1 cellular context compared by ENCODE assay signal in genomic region chr1:169312084-169312954, GRCh38.
TF ChIP-seq lines count a peak whose summit lies in the region.

No MANE protein-coding gene starts in this region.

TF ChIP-seq in GM23338, 12 proteins besides CTCF, POLR2A, EP300 and RAD21:
- TF ChIP-seq ZNF331 (CRISPR knock-in tag; IDR thresholded peaks at IDR 0.05; ENCODE audit: low read depth): no peak
- TF ChIP-seq ZNF114 (CRISPR knock-in tag; IDR thresholded peaks at IDR 0.05): no peak
- no peak for TF ChIP-seq POLR2AphosphoS5 (IDR thresholded peaks at IDR 0.05; ENCODE audit: low read depth)
- no peak for TF ChIP-seq STAT1 (IDR thresholded peaks at IDR 0.05; ENCODE audit: unreplicated experiment)
- TF ChIP-seq ZNF462 (CRISPR knock-in tag; IDR thresholded peaks at IDR 0.05): no peak
- TF ChIP-seq REST (IDR thresholded peaks at IDR 0.05; ENCODE audit: unreplicated experiment): no peak
- no peak for TF ChIP-seq EZH2 (IDR thresholded peaks at IDR 0.05; ENCODE audit: low read depth, unreplicated experiment)
- TF ChIP-seq ETS1 (IDR thresholded peaks at IDR 0.05): no peak
- TF ChIP-seq EZH2phosphoT487 (IDR thresholded peaks at IDR 0.05; ENCODE audit: unreplicated experiment): no peak
- TF ChIP-seq JUNB (IDR thresholded peaks at IDR 0.05; ENCODE audit: unreplicated experiment): no peak
- TF ChIP-seq CREB1 (CRISPR knock-in tag; IDR thresholded peaks at IDR 0.05; ENCODE audit: low read depth): no peak
- TF ChIP-seq NANOG (IDR thresholded peaks at IDR 0.05; ENCODE audit: borderline replicate concordance): no peak
